In the genomic region with DNA sequence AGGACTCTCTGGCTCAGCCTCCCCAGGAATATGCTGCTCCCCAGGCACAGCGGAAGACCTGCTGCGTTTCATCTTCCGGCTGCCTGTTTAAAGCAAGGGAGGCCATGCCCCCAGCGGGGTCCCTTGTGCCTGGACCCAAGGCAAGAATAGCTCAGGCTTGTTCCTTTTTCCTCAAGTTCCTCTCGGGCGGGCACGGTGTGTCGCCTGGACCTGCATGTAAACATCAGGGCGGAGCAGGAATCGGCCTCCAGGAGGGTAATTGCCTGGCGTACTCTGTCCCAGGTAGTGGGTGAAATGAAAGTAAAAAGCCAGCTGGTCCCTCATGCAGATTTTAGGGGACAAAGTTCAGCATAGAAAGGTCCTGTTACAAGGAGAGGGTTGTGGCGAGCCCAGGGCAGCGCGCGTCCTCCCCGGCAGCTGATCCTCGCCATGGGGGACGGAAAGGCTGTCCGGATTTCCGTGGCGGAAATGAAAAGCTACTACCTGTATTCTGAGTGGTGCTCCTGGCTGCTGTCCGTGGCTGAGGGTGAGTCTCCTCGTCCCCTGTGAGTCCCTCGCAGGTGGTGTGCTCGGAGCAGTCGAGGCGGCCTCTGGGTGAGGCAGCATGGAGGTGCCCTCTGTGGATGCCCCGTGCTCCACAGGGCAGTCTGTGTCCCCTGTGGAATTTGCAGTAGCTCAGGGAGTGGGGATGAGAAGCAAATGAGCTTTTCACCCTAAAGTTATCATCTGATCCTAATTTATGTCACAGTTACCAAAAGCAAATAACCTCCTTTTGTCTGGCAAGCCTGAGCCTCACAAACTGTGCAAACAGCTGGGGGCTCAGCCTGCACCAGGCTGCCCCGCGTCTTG, we compare ENCODE assay signal across 1 cellular context.
A peak's percentile ranks its signal among the peaks of the same experiment; 100 is the strongest.
TF ChIP-seq lines count a peak whose summit lies in the region.

No MANE protein-coding gene starts in this region.

TF ChIP-seq in HepG2, 621 proteins besides CTCF, POLR2A, EP300 and RAD21 (continued from another document and continues in another):
- TF ChIP-seq, protein P1, sequence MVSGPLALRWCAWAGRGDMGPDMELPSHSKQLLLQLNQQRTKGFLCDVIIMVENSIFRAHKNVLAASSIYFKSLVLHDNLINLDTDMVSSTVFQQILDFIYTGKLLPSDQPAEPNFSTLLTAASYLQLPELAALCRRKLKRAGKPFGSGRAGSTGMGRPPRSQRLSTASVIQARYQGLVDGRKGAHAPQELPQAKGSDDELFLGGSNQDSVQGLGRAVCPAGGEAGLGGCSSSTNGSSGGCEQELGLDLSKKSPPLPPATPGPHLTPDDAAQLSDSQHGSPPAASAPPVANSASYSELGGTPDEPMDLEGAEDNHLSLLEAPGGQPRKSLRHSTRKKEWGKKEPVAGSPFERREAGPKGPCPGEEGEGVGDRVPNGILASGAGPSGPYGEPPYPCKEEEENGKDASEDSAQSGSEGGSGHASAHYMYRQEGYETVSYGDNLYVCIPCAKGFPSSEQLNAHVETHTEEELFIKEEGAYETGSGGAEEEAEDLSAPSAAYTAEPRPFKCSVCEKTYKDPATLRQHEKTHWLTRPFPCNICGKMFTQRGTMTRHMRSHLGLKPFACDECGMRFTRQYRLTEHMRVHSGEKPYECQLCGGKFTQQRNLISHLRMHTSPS (CRISPR knock-in tag; IDR thresholded peaks at IDR 0.05; ENCODE audit: low read depth) = 0 out of 2 replicates have a peak, but pooled peaks have one; percentile 14
- TF ChIP-seq ATF1 (CRISPR knock-in tag; IDR thresholded peaks at IDR 0.05) = no peak
- TF ChIP-seq HNF4G (IDR thresholded peaks at IDR 0.05; ENCODE audit: borderline replicate concordance, low read depth, low read length) = peak; percentile 64
- 0 out of 2 replicates have a peak, but pooled peaks have one; percentile 6 for TF ChIP-seq HNF4G (CRISPR knock-in tag; IDR thresholded peaks at IDR 0.05; ENCODE audit: borderline replicate concordance, low read depth)
- TF ChIP-seq ZNF121 (CRISPR knock-in tag; IDR thresholded peaks at IDR 0.05) = 0 out of 2 replicates have a peak, but pooled peaks have one; percentile 18
- TF ChIP-seq, protein P2, sequence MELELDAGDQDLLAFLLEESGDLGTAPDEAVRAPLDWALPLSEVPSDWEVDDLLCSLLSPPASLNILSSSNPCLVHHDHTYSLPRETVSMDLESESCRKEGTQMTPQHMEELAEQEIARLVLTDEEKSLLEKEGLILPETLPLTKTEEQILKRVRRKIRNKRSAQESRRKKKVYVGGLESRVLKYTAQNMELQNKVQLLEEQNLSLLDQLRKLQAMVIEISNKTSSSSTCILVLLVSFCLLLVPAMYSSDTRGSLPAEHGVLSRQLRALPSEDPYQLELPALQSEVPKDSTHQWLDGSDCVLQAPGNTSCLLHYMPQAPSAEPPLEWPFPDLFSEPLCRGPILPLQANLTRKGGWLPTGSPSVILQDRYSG (CRISPR knock-in tag; IDR thresholded peaks at IDR 0.05) = no peak
- peak; percentile 53; the same call in 1 of the 2 replicates for TF ChIP-seq ZBTB38 (CRISPR knock-in tag; IDR thresholded peaks at IDR 0.05)
- 0 out of 2 replicates have a peak, but pooled peaks have one; percentile 28 for TF ChIP-seq WIZ (CRISPR knock-in tag; IDR thresholded peaks at IDR 0.05)
- peak; percentile 39; the same call in 1 of the 2 replicates for TF ChIP-seq NCOA2 (CRISPR knock-in tag; IDR thresholded peaks at IDR 0.05)
- TF ChIP-seq ZBTB7B (CRISPR knock-in tag; IDR thresholded peaks at IDR 0.05) = 0 out of 2 replicates have a peak, but pooled peaks have one; percentile 21
- TF ChIP-seq, protein P3, sequence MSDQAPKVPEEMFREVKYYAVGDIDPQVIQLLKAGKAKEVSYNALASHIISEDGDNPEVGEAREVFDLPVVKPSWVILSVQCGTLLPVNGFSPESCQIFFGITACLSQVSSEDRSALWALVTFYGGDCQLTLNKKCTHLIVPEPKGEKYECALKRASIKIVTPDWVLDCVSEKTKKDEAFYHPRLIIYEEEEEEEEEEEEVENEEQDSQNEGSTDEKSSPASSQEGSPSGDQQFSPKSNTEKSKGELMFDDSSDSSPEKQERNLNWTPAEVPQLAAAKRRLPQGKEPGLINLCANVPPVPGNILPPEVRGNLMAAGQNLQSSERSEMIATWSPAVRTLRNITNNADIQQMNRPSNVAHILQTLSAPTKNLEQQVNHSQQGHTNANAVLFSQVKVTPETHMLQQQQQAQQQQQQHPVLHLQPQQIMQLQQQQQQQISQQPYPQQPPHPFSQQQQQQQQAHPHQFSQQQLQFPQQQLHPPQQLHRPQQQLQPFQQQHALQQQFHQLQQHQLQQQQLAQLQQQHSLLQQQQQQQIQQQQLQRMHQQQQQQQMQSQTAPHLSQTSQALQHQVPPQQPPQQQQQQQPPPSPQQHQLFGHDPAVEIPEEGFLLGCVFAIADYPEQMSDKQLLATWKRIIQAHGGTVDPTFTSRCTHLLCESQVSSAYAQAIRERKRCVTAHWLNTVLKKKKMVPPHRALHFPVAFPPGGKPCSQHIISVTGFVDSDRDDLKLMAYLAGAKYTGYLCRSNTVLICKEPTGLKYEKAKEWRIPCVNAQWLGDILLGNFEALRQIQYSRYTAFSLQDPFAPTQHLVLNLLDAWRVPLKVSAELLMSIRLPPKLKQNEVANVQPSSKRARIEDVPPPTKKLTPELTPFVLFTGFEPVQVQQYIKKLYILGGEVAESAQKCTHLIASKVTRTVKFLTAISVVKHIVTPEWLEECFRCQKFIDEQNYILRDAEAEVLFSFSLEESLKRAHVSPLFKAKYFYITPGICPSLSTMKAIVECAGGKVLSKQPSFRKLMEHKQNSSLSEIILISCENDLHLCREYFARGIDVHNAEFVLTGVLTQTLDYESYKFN (CRISPR knock-in tag; conservative IDR thresholded peaks at IDR 0.05) = peak; percentile 57
- TF ChIP-seq DNMT1 (CRISPR knock-in tag; IDR thresholded peaks at IDR 0.05) = peak; percentile 85; the same call in 1 of the 2 replicates
- no peak for TF ChIP-seq ZNF879 (CRISPR knock-in tag; IDR thresholded peaks at IDR 0.05)
- TF ChIP-seq ZNF614 (CRISPR knock-in tag; IDR thresholded peaks at IDR 0.05; ENCODE audit: borderline replicate concordance) = peak; percentile 53; the same call in 1 of the 2 replicates
- TF ChIP-seq, protein P4, sequence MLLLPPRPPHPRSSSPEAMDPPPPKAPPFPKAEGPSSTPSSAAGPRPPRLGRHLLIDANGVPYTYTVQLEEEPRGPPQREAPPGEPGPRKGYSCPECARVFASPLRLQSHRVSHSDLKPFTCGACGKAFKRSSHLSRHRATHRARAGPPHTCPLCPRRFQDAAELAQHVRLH (CRISPR knock-in tag; IDR thresholded peaks at IDR 0.05; ENCODE audit: borderline replicate concordance, low read depth) = peak; percentile 59; the same call in 1 of the 2 replicates
- TF ChIP-seq ZNF30 (CRISPR knock-in tag; IDR thresholded peaks at IDR 0.05) = no peak
- peak; percentile 58; the same call in 1 of the 2 replicates for TF ChIP-seq PHF20 (CRISPR knock-in tag; IDR thresholded peaks at IDR 0.05)
- peak; percentile 57 for TF ChIP-seq HDAC1 (CRISPR knock-in tag; IDR thresholded peaks at IDR 0.05)
- 0 out of 2 replicates have a peak, but pooled peaks have one; percentile 9 for TF ChIP-seq ZNF567 (CRISPR knock-in tag; IDR thresholded peaks at IDR 0.05; ENCODE audit: borderline replicate concordance)
- TF ChIP-seq YY1 (IDR thresholded peaks at IDR 0.05; ENCODE audit: insufficient read depth, insufficient replicate concordance, low read depth, low read length) = peak; percentile 20
- no peak for TF ChIP-seq ZNF343 (CRISPR knock-in tag; IDR thresholded peaks at IDR 0.05)
- TF ChIP-seq PTBP1 (IDR thresholded peaks at IDR 0.05; ENCODE audit: low read depth, low read length, poor library complexity, severe bottlenecking) = no peak
- 0 out of 2 replicates have a peak, but pooled peaks have one; percentile 11 for TF ChIP-seq GATAD1 (CRISPR knock-in tag; IDR thresholded peaks at IDR 0.05)
- TF ChIP-seq ZFP36L2 (CRISPR knock-in tag; IDR thresholded peaks at IDR 0.05) = no peak
- no peak for TF ChIP-seq RARA (CRISPR knock-in tag; IDR thresholded peaks at IDR 0.05)
- TF ChIP-seq ZMAT3 (CRISPR knock-in tag; conservative IDR thresholded peaks at IDR 0.05) = 0 out of 2 replicates have a peak, but pooled peaks have one; percentile 23
- TF ChIP-seq NR2F1 (CRISPR knock-in tag; IDR thresholded peaks at IDR 0.05) = no peak
- TF ChIP-seq ESRRA (CRISPR knock-in tag; IDR thresholded peaks at IDR 0.05; ENCODE audit: low read depth) = peak; percentile 64
- TF ChIP-seq ZFY (CRISPR knock-in tag; IDR thresholded peaks at IDR 0.05) = peak; percentile 27; the same call in 1 of the 2 replicates
- 0 out of 2 replicates have a peak, but pooled peaks have one; percentile 26 for TF ChIP-seq KAT8 (CRISPR knock-in tag; IDR thresholded peaks at IDR 0.05)
- peak; percentile 40; the same call in 1 of the 2 replicates for TF ChIP-seq MXD4 (CRISPR knock-in tag; IDR thresholded peaks at IDR 0.05)
- TF ChIP-seq FOXA3 (CRISPR knock-in tag; IDR thresholded peaks at IDR 0.05) = peak; percentile 58
- peak; percentile 69 for TF ChIP-seq ZNF501 (CRISPR knock-in tag; IDR thresholded peaks at IDR 0.05)
- TF ChIP-seq DPF2 (CRISPR knock-in tag; IDR thresholded peaks at IDR 0.05; ENCODE audit: borderline replicate concordance, low read depth) = peak; percentile 64; the same call in 1 of the 2 replicates
- TF ChIP-seq, protein P5, sequence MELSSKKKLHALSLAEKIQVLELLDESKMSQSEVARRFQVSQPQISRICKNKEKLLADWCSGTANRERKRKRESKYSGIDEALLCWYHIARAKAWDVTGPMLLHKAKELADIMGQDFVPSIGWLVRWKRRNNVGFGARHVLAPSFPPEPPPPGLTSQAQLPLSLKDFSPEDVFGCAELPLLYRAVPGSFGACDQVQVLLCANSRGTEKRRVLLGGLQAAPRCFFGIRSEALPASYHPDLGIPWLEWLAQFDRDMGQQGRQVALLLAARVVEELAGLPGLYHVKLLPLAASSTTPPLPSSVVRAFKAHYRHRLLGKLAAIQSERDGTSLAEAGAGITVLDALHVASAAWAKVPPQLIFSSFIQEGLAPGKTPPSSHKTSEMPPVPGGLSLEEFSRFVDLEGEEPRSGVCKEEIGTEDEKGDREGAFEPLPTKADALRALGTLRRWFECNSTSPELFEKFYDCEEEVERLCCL (CRISPR knock-in tag; IDR thresholded peaks at IDR 0.05; ENCODE audit: borderline replicate concordance) = 0 out of 2 replicates have a peak, but pooled peaks have one; percentile 21
- TF ChIP-seq, protein P6, sequence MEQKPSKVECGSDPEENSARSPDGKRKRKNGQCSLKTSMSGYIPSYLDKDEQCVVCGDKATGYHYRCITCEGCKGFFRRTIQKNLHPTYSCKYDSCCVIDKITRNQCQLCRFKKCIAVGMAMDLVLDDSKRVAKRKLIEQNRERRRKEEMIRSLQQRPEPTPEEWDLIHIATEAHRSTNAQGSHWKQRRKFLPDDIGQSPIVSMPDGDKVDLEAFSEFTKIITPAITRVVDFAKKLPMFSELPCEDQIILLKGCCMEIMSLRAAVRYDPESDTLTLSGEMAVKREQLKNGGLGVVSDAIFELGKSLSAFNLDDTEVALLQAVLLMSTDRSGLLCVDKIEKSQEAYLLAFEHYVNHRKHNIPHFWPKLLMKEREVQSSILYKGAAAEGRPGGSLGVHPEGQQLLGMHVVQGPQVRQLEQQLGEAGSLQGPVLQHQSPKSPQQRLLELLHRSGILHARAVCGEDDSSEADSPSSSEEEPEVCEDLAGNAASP (CRISPR knock-in tag; IDR thresholded peaks at IDR 0.05; ENCODE audit: borderline replicate concordance) = no peak
- no peak for TF ChIP-seq ZNF891 (CRISPR knock-in tag; IDR thresholded peaks at IDR 0.05)
- TF ChIP-seq, protein P7, sequence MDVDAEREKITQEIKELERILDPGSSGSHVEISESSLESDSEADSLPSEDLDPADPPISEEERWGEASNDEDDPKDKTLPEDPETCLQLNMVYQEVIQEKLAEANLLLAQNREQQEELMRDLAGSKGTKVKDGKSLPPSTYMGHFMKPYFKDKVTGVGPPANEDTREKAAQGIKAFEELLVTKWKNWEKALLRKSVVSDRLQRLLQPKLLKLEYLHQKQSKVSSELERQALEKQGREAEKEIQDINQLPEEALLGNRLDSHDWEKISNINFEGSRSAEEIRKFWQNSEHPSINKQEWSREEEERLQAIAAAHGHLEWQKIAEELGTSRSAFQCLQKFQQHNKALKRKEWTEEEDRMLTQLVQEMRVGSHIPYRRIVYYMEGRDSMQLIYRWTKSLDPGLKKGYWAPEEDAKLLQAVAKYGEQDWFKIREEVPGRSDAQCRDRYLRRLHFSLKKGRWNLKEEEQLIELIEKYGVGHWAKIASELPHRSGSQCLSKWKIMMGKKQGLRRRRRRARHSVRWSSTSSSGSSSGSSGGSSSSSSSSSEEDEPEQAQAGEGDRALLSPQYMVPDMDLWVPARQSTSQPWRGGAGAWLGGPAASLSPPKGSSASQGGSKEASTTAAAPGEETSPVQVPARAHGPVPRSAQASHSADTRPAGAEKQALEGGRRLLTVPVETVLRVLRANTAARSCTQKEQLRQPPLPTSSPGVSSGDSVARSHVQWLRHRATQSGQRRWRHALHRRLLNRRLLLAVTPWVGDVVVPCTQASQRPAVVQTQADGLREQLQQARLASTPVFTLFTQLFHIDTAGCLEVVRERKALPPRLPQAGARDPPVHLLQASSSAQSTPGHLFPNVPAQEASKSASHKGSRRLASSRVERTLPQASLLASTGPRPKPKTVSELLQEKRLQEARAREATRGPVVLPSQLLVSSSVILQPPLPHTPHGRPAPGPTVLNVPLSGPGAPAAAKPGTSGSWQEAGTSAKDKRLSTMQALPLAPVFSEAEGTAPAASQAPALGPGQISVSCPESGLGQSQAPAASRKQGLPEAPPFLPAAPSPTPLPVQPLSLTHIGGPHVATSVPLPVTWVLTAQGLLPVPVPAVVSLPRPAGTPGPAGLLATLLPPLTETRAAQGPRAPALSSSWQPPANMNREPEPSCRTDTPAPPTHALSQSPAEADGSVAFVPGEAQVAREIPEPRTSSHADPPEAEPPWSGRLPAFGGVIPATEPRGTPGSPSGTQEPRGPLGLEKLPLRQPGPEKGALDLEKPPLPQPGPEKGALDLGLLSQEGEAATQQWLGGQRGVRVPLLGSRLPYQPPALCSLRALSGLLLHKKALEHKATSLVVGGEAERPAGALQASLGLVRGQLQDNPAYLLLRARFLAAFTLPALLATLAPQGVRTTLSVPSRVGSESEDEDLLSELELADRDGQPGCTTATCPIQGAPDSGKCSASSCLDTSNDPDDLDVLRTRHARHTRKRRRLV (CRISPR knock-in tag; IDR thresholded peaks at IDR 0.05) = no peak
- TF ChIP-seq, protein P8, sequence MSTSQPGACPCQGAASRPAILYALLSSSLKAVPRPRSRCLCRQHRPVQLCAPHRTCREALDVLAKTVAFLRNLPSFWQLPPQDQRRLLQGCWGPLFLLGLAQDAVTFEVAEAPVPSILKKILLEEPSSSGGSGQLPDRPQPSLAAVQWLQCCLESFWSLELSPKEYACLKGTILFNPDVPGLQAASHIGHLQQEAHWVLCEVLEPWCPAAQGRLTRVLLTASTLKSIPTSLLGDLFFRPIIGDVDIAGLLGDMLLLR (CRISPR knock-in tag; IDR thresholded peaks at IDR 0.05) = peak; percentile 49; the same call in 1 of the 2 replicates
- peak; percentile 41; the same call in 1 of the 2 replicates for TF ChIP-seq NRL (CRISPR knock-in tag; IDR thresholded peaks at IDR 0.05; ENCODE audit: borderline replicate concordance)
- TF ChIP-seq, protein P9, sequence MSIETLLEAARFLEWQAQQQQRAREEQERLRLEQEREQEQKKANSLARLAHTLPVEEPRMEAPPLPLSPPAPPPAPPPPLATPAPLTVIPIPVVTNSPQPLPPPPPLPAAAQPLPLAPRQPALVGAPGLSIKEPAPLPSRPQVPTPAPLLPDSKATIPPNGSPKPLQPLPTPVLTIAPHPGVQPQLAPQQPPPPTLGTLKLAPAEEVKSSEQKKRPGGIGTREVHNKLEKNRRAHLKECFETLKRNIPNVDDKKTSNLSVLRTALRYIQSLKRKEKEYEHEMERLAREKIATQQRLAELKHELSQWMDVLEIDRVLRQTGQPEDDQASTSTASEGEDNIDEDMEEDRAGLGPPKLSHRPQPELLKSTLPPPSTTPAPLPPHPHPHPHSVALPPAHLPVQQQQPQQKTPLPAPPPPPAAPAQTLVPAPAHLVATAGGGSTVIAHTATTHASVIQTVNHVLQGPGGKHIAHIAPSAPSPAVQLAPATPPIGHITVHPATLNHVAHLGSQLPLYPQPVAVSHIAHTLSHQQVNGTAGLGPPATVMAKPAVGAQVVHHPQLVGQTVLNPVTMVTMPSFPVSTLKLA (IDR thresholded peaks at IDR 0.05) = no peak
